In genomic region chr17:2692781-2693135, GRCh38 we compare ENCODE assay signal across 2 cellular contexts.
TF ChIP-seq lines count a peak whose summit lies in the region.

No MANE protein-coding gene starts in this region.

TF ChIP-seq in GM12891, 5 proteins besides CTCF, POLR2A, EP300 and RAD21:
- TF ChIP-seq TAF1 (IDR thresholded peaks at IDR 0.05; ENCODE audit: low read depth, low read length): no peak

TF ChIP-seq in GM12878, 131 proteins besides CTCF, POLR2A, EP300 and RAD21:
- TF ChIP-seq PML (IDR thresholded peaks at IDR 0.05; ENCODE audit: low read length): no peak
- TF ChIP-seq ZNF24 (IDR thresholded peaks at IDR 0.05): no peak
- no peak for TF ChIP-seq BRCA1 (IDR thresholded peaks at IDR 0.05; ENCODE audit: low read depth, low read length)
- no peak for TF ChIP-seq SMAD5 (IDR thresholded peaks at IDR 0.05; ENCODE audit: low read depth)
- no peak for TF ChIP-seq ZNF274 (IDR thresholded peaks at IDR 0.05; ENCODE audit: insufficient read depth, insufficient read length)
- TF ChIP-seq CBFB (IDR thresholded peaks at IDR 0.05; ENCODE audit: low read depth): no peak
- no peak for TF ChIP-seq EGR1 (IDR thresholded peaks at IDR 0.05; ENCODE audit: borderline replicate concordance in 1 of 2, low read depth in 2 of 2, low read length in 2 of 2)
- no peak for TF ChIP-seq SMC3 (IDR thresholded peaks at IDR 0.05; ENCODE audit: borderline replicate concordance, low read length)
- no peak for TF ChIP-seq IRF3 (IDR thresholded peaks at IDR 0.05)
- TF ChIP-seq POLR2AphosphoS5 (IDR thresholded peaks at IDR 0.05; ENCODE audit: low read length): no peak
- no peak for TF ChIP-seq YBX1 (IDR thresholded peaks at IDR 0.05)
- no peak for TF ChIP-seq IKZF1 (conservative IDR thresholded peaks at IDR 0.05)
